In the genomic region with DNA sequence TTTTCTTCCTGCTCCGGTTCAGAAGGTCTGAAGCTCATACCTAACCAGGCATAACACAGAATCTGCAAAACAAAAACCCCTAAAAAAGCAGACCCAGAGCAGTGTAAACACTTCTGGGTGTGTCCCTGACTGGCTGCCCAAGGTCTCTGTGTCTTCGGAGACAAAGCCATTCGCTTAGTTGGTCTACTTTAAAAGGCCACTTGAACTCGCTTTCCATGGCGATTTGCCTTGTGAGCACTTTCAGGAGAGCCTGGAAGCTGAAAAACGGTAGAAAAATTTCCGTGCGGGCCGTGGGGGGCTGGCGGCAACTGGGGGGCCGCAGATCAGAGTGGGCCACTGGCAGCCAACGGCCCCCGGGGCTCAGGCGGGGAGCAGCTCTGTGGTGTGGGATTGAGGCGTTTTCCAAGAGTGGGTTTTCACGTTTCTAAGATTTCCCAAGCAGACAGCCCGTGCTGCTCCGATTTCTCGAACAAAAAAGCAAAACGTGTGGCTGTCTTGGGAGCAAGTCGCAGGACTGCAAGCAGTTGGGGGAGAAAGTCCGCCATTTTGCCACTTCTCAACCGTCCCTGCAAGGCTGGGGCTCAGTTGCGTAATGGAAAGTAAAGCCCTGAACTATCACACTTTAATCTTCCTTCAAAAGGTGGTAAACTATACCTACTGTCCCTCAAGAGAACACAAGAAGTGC, we compare ENCODE assay signal across 8 cellular contexts. TPM values are rescaled to one million over a fixed set of nuclear protein-coding genes. Genes with fewer than 3 reads are reported as not detected.
DNase-seq lines count a peak whose midpoint lies in the region; ATAC-seq, FAIRE-seq and TF ChIP-seq lines count a peak whose summit lies in the region.

No MANE protein-coding gene starts in this region.

- H3K4me3 Mint-ChIP-seq in Calu3 (ENCODE audit: low read depth, unreplicated experiment) (no peak overlapping the region), T-helper 17 cell (no peak overlapping the region)

- ATAC-seq in T-helper 17 cell (peak; percentile 18), HepG2 (peak; percentile 9; the same call in 2 of the 3 replicates), GM21528 (IDR thresholded peaks at IDR 0.05; ENCODE audit: low FRiP score, unreplicated experiment) (no peak)

- in situ Hi-C loops in mammary epithelial cell (cut with MboI; ENCODE audit: low sequenced_read_pairs in 2 of 2) (no loop called here), HepG2 (cut with HindIII; ENCODE audit: extremely low pct_ligation_motif_present, low pct_unique_long_range_greater_than_20kb) (loop anchor here (5.0 kb wide), 1 partner anchor 76 kb away; a partner anchor contains a TSS)

- H3K9me3 ChIP-seq in T-helper 17 cell (ENCODE audit: control insufficient read depth, low read length, poor library complexity, severe bottlenecking) = no peaks in the 10 kb centered on the region
- H3K9me3 ChIP-seq in mammary epithelial cell (replicated peaks; ENCODE audit: insufficient read depth, low read length) = no peaks in the 10 kb centered on the region
- no peaks in the 10 kb centered on the region for H3K9me3 ChIP-seq in HepG2 (ENCODE audit: low read length)

- WGBS in mammary epithelial cell (ENCODE audit: low coverage, missing lambda C conversion rate) = 3% methylated on average over 23 of the region's 24 CpGs
- 0% methylated on average over 22 of the region's 24 CpGs for WGBS in HepG2 (ENCODE audit: low lambda C conversion rate)

- TF ChIP-seq RAD21 in HepG2 (CRISPR knock-in tag; IDR thresholded peaks at IDR 0.05) = no peak

- H3K27me3 ChIP-seq in mammary epithelial cell (ENCODE audit: insufficient read depth, low read length) (no peaks in the 10 kb centered on the region), HepG2 (ENCODE audit: control insufficient read depth in 1 of 2, insufficient read depth in 2 of 2, low read length in 2 of 2) (no peaks in the 10 kb centered on the region; a peak in 2 of 5 replicates)

- TF ChIP-seq CTCF in Calu3 (IDR thresholded peaks at IDR 0.05; ENCODE audit: unreplicated experiment) = no peak
- no peak for TF ChIP-seq CTCF in mammary epithelial cell (conservative IDR thresholded peaks at IDR 0.05 in 1 of 2, IDR thresholded peaks at IDR 0.05 in 1 of 2; ENCODE audit: extremely low read depth in 1 of 2, insufficient read depth in 1 of 2, low read depth in 1 of 2, low read length in 2 of 2)
- TF ChIP-seq CTCF in HepG2 (CRISPR knock-in tag; IDR thresholded peaks at IDR 0.05) = no peak

- H3K4me3 ChIP-seq in mammary epithelial cell (replicated peaks in 1 of 3; ENCODE audit: insufficient read depth in 1 of 3, low read depth in 2 of 3, low read length in 3 of 3) (peak overlapping the region; percentile 47 to 99 (median 75)), HepG2 (replicated peaks in 1 of 3; ENCODE audit: insufficient read depth in 1 of 3, low read depth in 2 of 3, low read length in 3 of 3) (peak overlapping the region; percentile 85 to 93 (median 89))

- peaks cover 15% of the 10 kb centered on the region for H3K36me3 ChIP-seq in mammary epithelial cell (ENCODE audit: insufficient read depth, low read length)
- peaks cover 0 to 18% of the 10 kb centered on the region in 2 experiments; a peak in 2 of 5 replicates for H3K36me3 ChIP-seq in HepG2 (replicated peaks in 1 of 2; ENCODE audit: control insufficient read depth in 1 of 2, insufficient read depth in 2 of 2, low read length in 2 of 2)

- intact Hi-C loops in Calu3 (cut with micrococcal nuclease; ENCODE audit: unreplicated experiment) (no loop called here), mammary epithelial cell (cut with micrococcal nuclease) (no loop called here), HepG2 (cut with micrococcal nuclease; ENCODE audit: unreplicated experiment) (no loop called here)

- H3K4me2 ChIP-seq in mammary epithelial cell (ENCODE audit: insufficient read depth, low read depth, low read length) (peak overlapping the region; percentile 99), HepG2 (ENCODE audit: low read depth, low read length) (peak overlapping the region; percentile 78)

- H2AFZ ChIP-seq in mammary epithelial cell (ENCODE audit: low read depth, low read length) (peak overlapping the region; percentile 54), HepG2 (ENCODE audit: low read length) (no peak overlapping the region)

- no peak; a peak in 2 of 4 replicates for TF ChIP-seq POLR2A in HepG2 (IDR thresholded peaks at IDR 0.05; ENCODE audit: insufficient read depth in 1 of 2, low read depth in 2 of 2, low read length in 2 of 2)

- H3K36me3 Mint-ChIP-seq in Calu3 (ENCODE audit: insufficient read depth, unreplicated experiment) (peaks cover 7% of the 10 kb centered on the region), T-helper 17 cell (ENCODE audit: low read depth) (peaks cover 13% of the 10 kb centered on the region)

- TF ChIP-seq EP300 in HepG2 (IDR thresholded peaks at IDR 0.05; ENCODE audit: low read depth in 2 of 2, low read length in 2 of 2) (no peak), HepG2 (CRISPR knock-in tag; IDR thresholded peaks at IDR 0.05; ENCODE audit: borderline replicate concordance) (no peak)

- no peak overlapping the region for H3K27ac Mint-ChIP-seq in Calu3 (ENCODE audit: unreplicated experiment)
- H3K27ac Mint-ChIP-seq in T-helper 17 cell = no peak overlapping the region

- no peak for FAIRE-seq in HepG2 (lab: Jason Lieb, UNC)

- H3K79me2 ChIP-seq in mammary epithelial cell (ENCODE audit: insufficient read depth, low read length) (peaks cover 70% of the 10 kb centered on the region), HepG2 (ENCODE audit: insufficient read depth, low read length) (peaks cover 56% of the 10 kb centered on the region)

- no peak for DNase-seq in Calu3
- DNase-seq in Kasumi-1 (lab: John Stamatoyannopoulos, UW) = peak; percentile 35 to 57
- peak; percentile 30 to 42 (median 31) for DNase-seq in T-helper 17 cell
- no peak for DNase-seq in mammary epithelial cell
- DNase-seq in HepG2 (ENCODE audit: low spot score) = no peak
- peak; percentile 41 to 53 for DNase-seq in stimulated activated CD8-positive, alpha-beta memory T cell treated with anti-CD3 and anti-CD28 coated beads, Interleukin-2, amount 100 ng/mL, for 1 hour (ENCODE audit: low read depth in 2 of 2)
- no peak for DNase-seq in HuH-7 (ENCODE audit: low spot score)

- CTCF ChIA-PET in Calu3 (lab: Charles Lee) = interaction anchor here (0.6 to 3.6 kb wide), 3 partner anchors 19 to 348 kb away, joined by 4 to 41 read pairs (median 15); no protein-coding TSS in a partner anchor
- CTCF ChIA-PET in mammary epithelial cell (lab: Charles Lee; ENCODE audit: low non-redundant PET) = no interaction called here
- CTCF ChIA-PET in HepG2 (lab: Yijun Ruan, JAX; ENCODE audit: low intra/inter-chr PET ratio, low total read pairs) = interaction anchor here (1.0 kb wide), 1 partner anchor 10 kb away, joined by 3 read pairs; no protein-coding TSS in a partner anchor

- peaks cover 29% of the 10 kb centered on the region for H3K4me1 Mint-ChIP-seq in Calu3 (ENCODE audit: low read depth, unreplicated experiment)
- H3K4me1 Mint-ChIP-seq in T-helper 17 cell = peaks cover 41% of the 10 kb centered on the region

- H3K9ac ChIP-seq in mammary epithelial cell (ENCODE audit: insufficient read depth, low read length) (peak overlapping the region; percentile 86), HepG2 (ENCODE audit: insufficient read depth, low read depth, low read length) (peak overlapping the region; percentile 99)

- H3K27ac ChIP-seq in mammary epithelial cell (ENCODE audit: insufficient read depth, low read depth, low read length) (peak overlapping the region; percentile 98), HepG2 (ENCODE audit: extremely low read length, insufficient read depth, low read length) (peak overlapping the region; percentile 100)

- no peaks in the 10 kb centered on the region for H3K27me3 Mint-ChIP-seq in Calu3 (ENCODE audit: unreplicated experiment)
- H3K27me3 Mint-ChIP-seq in T-helper 17 cell = no peaks in the 10 kb centered on the region

- dilution Hi-C loops in mammary epithelial cell (cut with HindIII; ENCODE audit: low sequenced_read_pairs) = loop anchor here (5.0 kb wide), 2 partner anchors 74 to 76 kb away; a partner anchor contains a TSS

- POLR2A ChIA-PET in HepG2 (lab: Yijun Ruan, JAX) = interaction anchor here (0.9 to 27.3 kb wide), 36 partner anchors 10 to 223 kb away, joined by 3 to 1590 read pairs (median 8); a partner anchor contains a TSS

- no peaks in the 10 kb centered on the region for H3K9me3 Mint-ChIP-seq in Calu3 (ENCODE audit: low read depth, unreplicated experiment)

- H4K20me1 ChIP-seq in mammary epithelial cell (ENCODE audit: insufficient read depth, low read length) (peaks cover 29% of the 10 kb centered on the region), HepG2 (ENCODE audit: insufficient read depth, low read length) (peaks cover 35% of the 10 kb centered on the region)

- BruUV-seq in Calu3 (replicated peaks; lab: Mats Ljungman, UMichigan) (TSS peak; percentile 55), mammary epithelial cell (replicated peaks; lab: Mats Ljungman, UMichigan) (TSS peak; percentile 9), HepG2 (replicated peaks; lab: Mats Ljungman, UMichigan) (TSS peak; percentile 79)

- H3K4me1 ChIP-seq in mammary epithelial cell (ENCODE audit: insufficient read depth, low read length) (peaks cover 40% of the 10 kb centered on the region), HepG2 (ENCODE audit: insufficient read depth, low read length) (peaks cover 29% of the 10 kb centered on the region)

RNA-seq across cellular contexts. Expression of a gene that starts 0.7 kb away (rescaled TPM):
- total RNA-seq in Calu3 (2022) (8,437 and 9,950 TPM in 2 replicates), T-helper 17 cell (over 10,000 TPM; 25,853 to 29,025 TPM), mammary epithelial cell (over 10,000 TPM in 1 of 2 donors, 1,000 to 10,000 TPM in 1; 9,320 to 20,636 TPM), HepG2 (2016; rRNA removed; fragmentation: Illumina TruSeq; extraction: Trizol) (302 and 1,237 TPM in 2 replicates)
- polyA plus RNA-seq in mammary epithelial cell (211 TPM), HepG2 (2011; rRNA removed) (143 and 217 TPM in 2 replicates)
- polyA minus RNA-seq in mammary epithelial cell = 7,117 TPM
- 281 and 317 TPM in 2 replicates for total RNA-seq in HepG2 (2016; cell fraction: cytosol; rRNA removed; fragmentation: Illumina TruSeq; extraction: Trizol; ENCODE audit: low read depth)
- total RNA-seq in HepG2 (2016; cell fraction: insoluble cytoplasmic fraction; rRNA removed; fragmentation: Illumina TruSeq; extraction: Trizol) = 283 and 1,071 TPM in 2 replicates
- 241 and 289 TPM in 2 replicates for total RNA-seq in HepG2 (2016; cell fraction: membrane; rRNA removed; fragmentation: Illumina TruSeq; extraction: Trizol)
- 8,751 and 9,202 TPM in 2 replicates for total RNA-seq in HepG2 (2016; cell fraction: nucleus; rRNA removed; fragmentation: Illumina TruSeq; extraction: Trizol)
- polyA plus RNA-seq in HepG2 (2011; cell fraction: cytosol; rRNA removed) = 13.0 and 14.3 TPM in 2 replicates
- 1,021 and 1,816 TPM in 2 replicates for polyA plus RNA-seq in HepG2 (2011; cell fraction: nucleus; rRNA removed)
- polyA plus RNA-seq in HepG2 (2012) = 177 and 330 TPM in 2 replicates
- 1.1 and 1.4 TPM in 2 replicates for polyA plus RNA-seq in HepG2 (2016; cell fraction: cytosol; fragmentation: Illumina TruSeq; extraction: Trizol; ENCODE audit: low read depth)
- polyA plus RNA-seq in HepG2 (2016; cell fraction: insoluble cytoplasmic fraction; fragmentation: Illumina TruSeq; extraction: Trizol; ENCODE audit: low read depth) = 3.9 and 6.5 TPM in 2 replicates
- polyA plus RNA-seq in HepG2 (2016; cell fraction: membrane; fragmentation: Illumina TruSeq; extraction: Trizol; ENCODE audit: low read depth) = 1.8 and 10.3 TPM in 2 replicates
- polyA plus RNA-seq in HepG2 (2016; cell fraction: nucleus; fragmentation: Illumina TruSeq; extraction: Trizol; ENCODE audit: insufficient read depth, low read depth) = 153 and 182 TPM in 2 replicates
- polyA minus RNA-seq in HepG2 (2011; rRNA and poly(A)+ RNA removed; ENCODE audit: low replicate concordance) = 900 and 8,115 TPM in 2 replicates
- polyA minus RNA-seq in HepG2 (2011; cell fraction: cytosol; rRNA and poly(A)+ RNA removed) = 295 and 335 TPM in 2 replicates
- polyA minus RNA-seq in HepG2 (2011; cell fraction: nucleus; rRNA and poly(A)+ RNA removed) = 13,373 and 18,071 TPM in 2 replicates

RNA-seq across cellular contexts. Expression of a gene that starts 26.7 kb away (rescaled TPM):
- 47.8 and 53.6 TPM in 2 replicates for total RNA-seq in Calu3 (2022)
- 10 to 100 TPM; 56.6 to 61.7 TPM for total RNA-seq in T-helper 17 cell
- 10 to 100 TPM; 66.0 to 75.0 TPM for total RNA-seq in mammary epithelial cell
- 64.8 TPM for polyA plus RNA-seq in mammary epithelial cell
- 45.1 TPM for polyA minus RNA-seq in mammary epithelial cell
- 61.7 and 65.9 TPM in 2 replicates for total RNA-seq in HepG2 (2016; rRNA removed; fragmentation: Illumina TruSeq; extraction: Trizol)
- 25.8 and 30.8 TPM in 2 replicates for total RNA-seq in HepG2 (2016; cell fraction: cytosol; rRNA removed; fragmentation: Illumina TruSeq; extraction: Trizol; ENCODE audit: low read depth)
- total RNA-seq in HepG2 (2016; cell fraction: insoluble cytoplasmic fraction; rRNA removed; fragmentation: Illumina TruSeq; extraction: Trizol) = 61.5 and 71.8 TPM in 2 replicates
- total RNA-seq in HepG2 (2016; cell fraction: membrane; rRNA removed; fragmentation: Illumina TruSeq; extraction: Trizol) = 42.4 and 48.2 TPM in 2 replicates
- 43.2 and 44.5 TPM in 2 replicates for total RNA-seq in HepG2 (2016; cell fraction: nucleus; rRNA removed; fragmentation: Illumina TruSeq; extraction: Trizol)
- polyA plus RNA-seq in HepG2 (2011; rRNA removed) = 103 and 122 TPM in 2 replicates
- polyA plus RNA-seq in HepG2 (2011; cell fraction: cytosol; rRNA removed) = 86.0 and 134 TPM in 2 replicates
- polyA plus RNA-seq in HepG2 (2011; cell fraction: nucleus; rRNA removed) = 217 and 274 TPM in 2 replicates
- polyA plus RNA-seq in HepG2 (2012) = 38.8 and 49.2 TPM in 2 replicates
- polyA plus RNA-seq in HepG2 (2016; cell fraction: cytosol; fragmentation: Illumina TruSeq; extraction: Trizol; ENCODE audit: low read depth) = 18.7 and 21.2 TPM in 2 replicates
- polyA plus RNA-seq in HepG2 (2016; cell fraction: insoluble cytoplasmic fraction; fragmentation: Illumina TruSeq; extraction: Trizol; ENCODE audit: low read depth) = 66.5 and 66.9 TPM in 2 replicates
- 31.2 and 33.8 TPM in 2 replicates for polyA plus RNA-seq in HepG2 (2016; cell fraction: membrane; fragmentation: Illumina TruSeq; extraction: Trizol; ENCODE audit: low read depth)
- polyA plus RNA-seq in HepG2 (2016; cell fraction: nucleus; fragmentation: Illumina TruSeq; extraction: Trizol; ENCODE audit: insufficient read depth, low read depth) = 90.8 and 91.5 TPM in 2 replicates
- polyA minus RNA-seq in HepG2 (2011; rRNA and poly(A)+ RNA removed; ENCODE audit: low replicate concordance) = 110 and 139 TPM in 2 replicates
- 43.9 and 59.3 TPM in 2 replicates for polyA minus RNA-seq in HepG2 (2011; cell fraction: cytosol; rRNA and poly(A)+ RNA removed)
- polyA minus RNA-seq in HepG2 (2011; cell fraction: nucleus; rRNA and poly(A)+ RNA removed) = 34.2 and 36.4 TPM in 2 replicates

RNA-seq across cellular contexts. Expression of a gene that starts 60.0 kb away (rescaled TPM):
- total RNA-seq in Calu3 (2022) (166 and 169 TPM in 2 replicates), T-helper 17 cell (100 to 1,000 TPM; 123 to 187 TPM), mammary epithelial cell (10 to 100 TPM; 21.0 to 42.5 TPM), HepG2 (2016; rRNA removed; fragmentation: Illumina TruSeq; extraction: Trizol) (4.2 and 12.2 TPM in 2 replicates)
- polyA plus RNA-seq in mammary epithelial cell (46.5 TPM), HepG2 (2011; rRNA removed) (60.3 and 68.1 TPM in 2 replicates)
- 38.3 TPM for polyA minus RNA-seq in mammary epithelial cell
- 3.8 and 4.6 TPM in 2 replicates for total RNA-seq in HepG2 (2016; cell fraction: cytosol; rRNA removed; fragmentation: Illumina TruSeq; extraction: Trizol; ENCODE audit: low read depth)
- 3.1 and 14.2 TPM in 2 replicates for total RNA-seq in HepG2 (2016; cell fraction: insoluble cytoplasmic fraction; rRNA removed; fragmentation: Illumina TruSeq; extraction: Trizol)
- 6.5 and 7.6 TPM in 2 replicates for total RNA-seq in HepG2 (2016; cell fraction: membrane; rRNA removed; fragmentation: Illumina TruSeq; extraction: Trizol)
- 18.0 and 20.1 TPM in 2 replicates for total RNA-seq in HepG2 (2016; cell fraction: nucleus; rRNA removed; fragmentation: Illumina TruSeq; extraction: Trizol)
- polyA plus RNA-seq in HepG2 (2011; cell fraction: cytosol; rRNA removed) = 16.4 and 24.6 TPM in 2 replicates
- 549 and 694 TPM in 2 replicates for polyA plus RNA-seq in HepG2 (2011; cell fraction: nucleus; rRNA removed)
- polyA plus RNA-seq in HepG2 (2012) = 41.0 and 45.6 TPM in 2 replicates
- 2.1 and 2.8 TPM in 2 replicates for polyA plus RNA-seq in HepG2 (2016; cell fraction: cytosol; fragmentation: Illumina TruSeq; extraction: Trizol; ENCODE audit: low read depth)
- polyA plus RNA-seq in HepG2 (2016; cell fraction: insoluble cytoplasmic fraction; fragmentation: Illumina TruSeq; extraction: Trizol; ENCODE audit: low read depth) = 7.3 and 9.4 TPM in 2 replicates
- polyA plus RNA-seq in HepG2 (2016; cell fraction: membrane; fragmentation: Illumina TruSeq; extraction: Trizol; ENCODE audit: low read depth) = 6.0 and 7.1 TPM in 2 replicates
- 129 and 139 TPM in 2 replicates for polyA plus RNA-seq in HepG2 (2016; cell fraction: nucleus; fragmentation: Illumina TruSeq; extraction: Trizol; ENCODE audit: insufficient read depth, low read depth)
- polyA minus RNA-seq in HepG2 (2011; rRNA and poly(A)+ RNA removed; ENCODE audit: low replicate concordance) = 12.7 and 25.1 TPM in 2 replicates
- polyA minus RNA-seq in HepG2 (2011; cell fraction: cytosol; rRNA and poly(A)+ RNA removed) = 13.7 and 23.3 TPM in 2 replicates
- 36.4 and 39.8 TPM in 2 replicates for polyA minus RNA-seq in HepG2 (2011; cell fraction: nucleus; rRNA and poly(A)+ RNA removed)

Comparison
In these comparisons a context has a peak if more than half of its experiments do, and no peak if none do; other contexts are left out.
1. DNase-seq: peak in Kasumi-1 (2 of 2), T-helper 17 cell (3 of 3) and stimulated activated CD8-positive, alpha-beta memory T cell treated with anti-CD3 and anti-CD28 coated beads, Interleukin-2, amount 100 ng/mL, for 1 hour (2 of 2); none in Calu3 (single experiment), mammary epithelial cell (single experiment), HepG2 (single experiment) and HuH-7 (single experiment).